Comparison of ENCODE assay signal across 15 cellular contexts in the genomic region with DNA sequence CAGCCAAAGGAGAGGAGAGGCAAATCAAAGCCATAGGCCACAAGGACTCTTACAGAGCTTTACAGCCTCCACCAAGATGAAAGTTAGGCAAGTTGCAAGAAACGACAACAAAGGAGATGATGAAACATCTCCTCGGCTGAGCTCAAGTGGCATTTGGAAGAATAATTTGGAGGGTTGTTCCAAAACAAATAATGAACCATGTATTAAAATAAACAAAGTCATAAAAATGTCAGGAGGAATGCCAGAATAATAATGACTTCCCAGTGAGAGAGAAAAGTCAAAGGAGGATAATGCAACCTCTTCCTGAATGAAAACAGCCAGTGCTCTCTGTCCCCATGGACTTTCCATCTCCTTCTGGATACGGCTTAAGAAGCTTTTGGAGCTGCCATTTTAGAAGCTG.
DNase-seq lines count a peak whose midpoint lies in the region; ATAC-seq, FAIRE-seq and TF ChIP-seq lines count a peak whose summit lies in the region.
"Had no signal": no experiment of that assay in that cellular context is flagged by ENCODE, and none has a peak within 500 bp of the region (broad histone marks: within the 10 kb centered on the region; RNA-seq: fewer than 3 reads in every experiment).

No MANE protein-coding gene starts in this region.

- POLR2A ChIA-PET in PC-3 (lab: Charles Lee; ENCODE audit: unreplicated experiment): interaction anchor here (0.6 kb wide), 2 partner anchors 117 to 909 kb away, joined by 3 to 4 read pairs; no protein-coding TSS in a partner anchor

- no peaks in the 10 kb centered on the region for H3F3A ChIP-seq in PC-3 (ENCODE audit: low read length, unreplicated experiment)

- H3K9me3 ChIP-seq in PC-3 (ENCODE audit: low read length): no peaks in the 10 kb centered on the region
- H3K9me3 ChIP-seq: transverse colon had no signal

- H3K4me3 ChIP-seq in PC-3 (ENCODE audit: low read length): peak overlapping the region; percentile 52
- H3K4me3 ChIP-seq: transverse colon had no signal

- no peaks in the 10 kb centered on the region for H3K79me2 ChIP-seq in PC-3 (ENCODE audit: low read length)

- intact Hi-C loops in PC-3 (cut with micrococcal nuclease): loop anchor here (1.0 to 5.0 kb wide), 3 partner anchors 10 to 133 kb away; no protein-coding TSS in a partner anchor

- H3K27me3 ChIP-seq in PC-3 (ENCODE audit: low read length): no peaks in the 10 kb centered on the region
- H3K27me3 ChIP-seq: transverse colon had no signal

- TSS peak; percentile 96 for BruUV-seq in PC-3 (replicated peaks; lab: Mats Ljungman, UMichigan)

- no peak for FAIRE-seq in GM19239 (lab: Jason Lieb, UNC)
- FAIRE-seq: A204.1 had no signal

- CTCF ChIA-PET in PC-3 (lab: Charles Lee): interaction anchor here (0.6 kb wide), 2 partner anchors 386 to 950 kb away, joined by 3 read pairs; no protein-coding TSS in a partner anchor

- peak overlapping the region; percentile 54 for H3K9ac ChIP-seq in PC-3 (ENCODE audit: low read length)

- peaks cover 24% of the 10 kb centered on the region for H3K4me1 ChIP-seq in PC-3 (ENCODE audit: insufficient read depth, low read length)
- H3K4me1 ChIP-seq: transverse colon had no signal

- no peaks in the 10 kb centered on the region for H3K9me2 ChIP-seq in PC-3 (replicated peaks; ENCODE audit: low read length)

- peak overlapping the region; percentile 91 for H3K27ac ChIP-seq in PC-3 (ENCODE audit: low read length)

- H3K4me2 ChIP-seq in PC-3 (ENCODE audit: low read length): peak overlapping the region; percentile 83

- H4K20me1 ChIP-seq in PC-3 (ENCODE audit: low read length): no peaks in the 10 kb centered on the region

- no peak for TF ChIP-seq CTCF in PC-3 (conservative IDR thresholded peaks at IDR 0.05; ENCODE audit: low read depth, low read length)

- ATAC-seq in PC-3 (peak; percentile 85), HG03565 (IDR thresholded peaks at IDR 0.05; ENCODE audit: unreplicated experiment) (no peak)
- ATAC-seq: activated naive CD8-positive, alpha-beta T cell treated with anti-CD3 and anti-CD28 coated beads, Interleukin-2, amount 50 U/mL, for 24 hours had no signal

- H3K36me3 ChIP-seq in PC-3 (ENCODE audit: low read depth, low read length): no peaks in the 10 kb centered on the region
- H3K36me3 ChIP-seq: transverse colon had no signal

- peak overlapping the region; percentile 56 for H2AFZ ChIP-seq in PC-3 (ENCODE audit: low read length)

- DNase-seq in NCI-H1417 (lab: John Stamatoyannopoulos, UW) (peak in 2 of 3 experiments; percentile 62 to 76), NCI-H1417 treated with DMSO at 0.1 percent for 48 hours (lab: John Stamatoyannopoulos, UW) (no peak), PC-3 (peak; percentile 96), fibroblast of the conjunctiva (ENCODE audit: low read depth) (peak; percentile 72), smooth muscle cell of the brain vasculature (ENCODE audit: low read depth, low spot score) (peak; percentile 40), GM19239 (ENCODE audit: insufficient read length, low spot score) (no peak), NOMO-1 treated with DMSO at 0.1 percent for 48 hours (lab: John Stamatoyannopoulos, UW; ENCODE audit: unreplicated experiment) (no peak)
- DNase-seq: activated CD4-positive, alpha-beta T cell treated with anti-CD3 and anti-CD28 coated beads for 48 hours; activated naive CD8-positive, alpha-beta T cell treated with anti-CD3 and anti-CD28 coated beads, Interleukin-2, amount 50 U/mL, for 24 hours; foreskin melanocyte; Karpas-422; stimulated activated CD4-positive, alpha-beta T cell treated with anti-CD3 and anti-CD28 coated beads, Interleukin-4, amount 100 ng/mL, for 4 hours; transverse colon had no signal

Comparison
In these comparisons a context has a peak if more than half of its experiments do, and no peak if none do; other contexts are left out.
1. DNase-seq: peak in NCI-H1417 (2 of 3), PC-3 (single experiment), fibroblast of the conjunctiva (single experiment) and smooth muscle cell of the brain vasculature (single experiment); none in NCI-H1417 treated with DMSO at 0.1 percent for 48 hours (single experiment), GM19239 (single experiment) and NOMO-1 treated with DMSO at 0.1 percent for 48 hours (single experiment).